In the genomic region with DNA sequence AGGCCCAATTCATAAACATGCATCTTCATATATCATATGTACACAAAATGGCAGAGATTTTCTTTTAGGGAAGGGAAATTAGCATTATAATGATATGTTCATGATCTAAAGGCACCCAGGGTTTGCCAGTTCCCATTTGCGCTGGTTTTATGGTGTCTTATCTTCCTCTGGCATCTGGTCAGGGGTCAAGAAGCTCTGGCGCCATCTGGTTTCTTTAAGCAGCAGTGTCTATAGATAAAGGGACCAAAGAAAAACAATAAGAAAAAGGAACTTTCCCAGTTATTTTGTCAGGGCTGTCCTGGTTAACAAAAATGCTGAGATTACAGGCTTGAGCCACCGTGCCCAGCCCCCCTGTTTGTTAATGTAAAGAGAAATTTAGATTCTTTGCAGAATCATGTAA, we compare ENCODE assay signal across 9 cellular contexts. TPM values are rescaled to one million over a fixed set of nuclear protein-coding genes. Genes with fewer than 3 reads are reported as not detected.
DNase-seq lines count a peak whose midpoint lies in the region; ATAC-seq, FAIRE-seq and TF ChIP-seq lines count a peak whose summit lies in the region.
"Had no signal": no experiment of that assay in that cellular context is flagged by ENCODE, and none has a peak within 500 bp of the region (broad histone marks: within the 10 kb centered on the region; RNA-seq: fewer than 3 reads in every experiment).

No MANE protein-coding gene starts in this region.

- H3K4me2 ChIP-seq in endothelial cell of umbilical vein (ENCODE audit: insufficient read depth, low read length) = peak overlapping the region; percentile 49

- no peaks in the 10 kb centered on the region for H3K27me3 Mint-ChIP-seq in activated naive CD8-positive, alpha-beta T cell treated with anti-CD3 and anti-CD28 coated beads, Interleukin-2, amount 10 ng/mL, durations not matched to agents 7 days and 5 days
- no peaks in the 10 kb centered on the region for H3K27me3 Mint-ChIP-seq in activated naive CD8-positive, alpha-beta T cell treated with anti-CD3 and anti-CD28 coated beads, Interleukin-2, amount 50 U/mL, for 24 hours
- H3K27me3 Mint-ChIP-seq in activated T-cell treated with anti-CD3 and anti-CD28 coated beads, Interleukin-2, amount 50 U/mL, for 24 hours = no peaks in the 10 kb centered on the region
- H3K27me3 Mint-ChIP-seq: stimulated activated naive B cell treated with anti-CD40 and anti-IgM and Interleukin-4, amounts not matched to agents 10 μg/mL and 1 μg/mL and 100 μg/mL, for 72 hours had no signal

- in situ Hi-C loops in transverse colon (cut with MboI; ENCODE audit: low pct_ligation_motif_present in 1 of 4, low pct_unique_long_range_greater_than_20kb in 1 of 4, low sequenced_read_pairs in 3 of 4) = no loop called here

- CTCF ChIA-PET in endothelial cell of umbilical vein (lab: Charles Lee) = no interaction called here

- H3K4me1 Mint-ChIP-seq in activated naive CD8-positive, alpha-beta T cell treated with anti-CD3 and anti-CD28 coated beads, Interleukin-2, amount 10 ng/mL, durations not matched to agents 7 days and 5 days = peaks cover 16% of the 10 kb centered on the region
- peaks cover 22% of the 10 kb centered on the region for H3K4me1 Mint-ChIP-seq in activated naive CD8-positive, alpha-beta T cell treated with anti-CD3 and anti-CD28 coated beads, Interleukin-2, amount 50 U/mL, for 24 hours
- peaks cover 16% of the 10 kb centered on the region for H3K4me1 Mint-ChIP-seq in activated T-cell treated with anti-CD3 and anti-CD28 coated beads, Interleukin-2, amount 50 U/mL, for 24 hours (ENCODE audit: low read depth)

- H3K27ac Mint-ChIP-seq in activated naive CD8-positive, alpha-beta T cell treated with anti-CD3 and anti-CD28 coated beads, Interleukin-2, amount 10 ng/mL, durations not matched to agents 7 days and 5 days = peak overlapping the region; percentile 56
- no peak overlapping the region for H3K27ac Mint-ChIP-seq in activated naive CD8-positive, alpha-beta T cell treated with anti-CD3 and anti-CD28 coated beads, Interleukin-2, amount 50 U/mL, for 24 hours
- no peak overlapping the region for H3K27ac Mint-ChIP-seq in activated T-cell treated with anti-CD3 and anti-CD28 coated beads, Interleukin-2, amount 50 U/mL, for 24 hours
- H3K27ac Mint-ChIP-seq: stimulated activated naive B cell treated with anti-CD40 and anti-IgM and Interleukin-4, amounts not matched to agents 10 μg/mL and 1 μg/mL and 100 μg/mL, for 72 hours had no signal

- H2AFZ ChIP-seq in endothelial cell of umbilical vein (ENCODE audit: low read depth, low read length) = peak overlapping the region; percentile 51

- H4K20me1 ChIP-seq in endothelial cell of umbilical vein (replicated peaks; ENCODE audit: control insufficient read depth, extremely low read depth, insufficient read depth, low read length) = no peaks in the 10 kb centered on the region

- 8 to 10% methylated on average over 3 of the region's 3 CpGs for WGBS in transverse colon (ENCODE audit: low coverage in 1 of 2), 2 donors

- POLR2A ChIA-PET in activated naive CD8-positive, alpha-beta T cell treated with anti-CD3 and anti-CD28 coated beads, Interleukin-2, amount 10 ng/mL, durations not matched to agents 7 days and 5 days (lab: Charles Lee) = no interaction called here
- POLR2A ChIA-PET in endothelial cell of umbilical vein (lab: Charles Lee) = no interaction called here

- no peak for DNase-seq in activated naive CD8-positive, alpha-beta T cell treated with anti-CD3 and anti-CD28 coated beads, Interleukin-2, amount 10 ng/mL, durations not matched to agents 7 days and 5 days
- DNase-seq in activated naive CD8-positive, alpha-beta T cell treated with anti-CD3 and anti-CD28 coated beads, Interleukin-2, amount 50 U/mL, for 24 hours = no peak
- DNase-seq in NOMO-1 treated with DMSO at 0.1 percent for 48 hours (lab: John Stamatoyannopoulos, UW; ENCODE audit: unreplicated experiment) = peak; percentile 82
- DNase-seq in endothelial cell of umbilical vein (ENCODE audit: low read depth, low spot score) = peak; percentile 95
- peak; percentile 59 for DNase-seq in transverse colon
- no peak for DNase-seq in COLO668 (lab: John Stamatoyannopoulos, UW; ENCODE audit: unreplicated experiment)
- no peak for DNase-seq in activated T-cell treated with anti-CD3 and anti-CD28 coated beads, Interleukin-2, amount 50 U/mL, for 24 hours
- DNase-seq: stimulated activated naive B cell treated with anti-CD40 and anti-IgM and Interleukin-4, amounts not matched to agents 10 μg/mL and 1 μg/mL and 100 μg/mL, for 72 hours had no signal

- H3K4me3 ChIP-seq in endothelial cell of umbilical vein (replicated peaks in 1 of 3; ENCODE audit: insufficient read depth in 1 of 3, low read depth in 1 of 3, low read length in 3 of 3) (no peak overlapping the region), transverse colon (no peak overlapping the region)

- H3K9me3 ChIP-seq in endothelial cell of umbilical vein (replicated peaks; ENCODE audit: control insufficient read depth, insufficient read depth, low read length) (no peaks in the 10 kb centered on the region), transverse colon (no peaks in the 10 kb centered on the region)

- H3K27me3 ChIP-seq in endothelial cell of umbilical vein (ENCODE audit: control insufficient read depth in 2 of 2, insufficient read depth in 2 of 2, low read length in 2 of 2) = no peaks in the 10 kb centered on the region
- no peaks in the 10 kb centered on the region for H3K27me3 ChIP-seq in transverse colon

- no peaks in the 10 kb centered on the region for H3K36me3 Mint-ChIP-seq in activated naive CD8-positive, alpha-beta T cell treated with anti-CD3 and anti-CD28 coated beads, Interleukin-2, amount 10 ng/mL, durations not matched to agents 7 days and 5 days
- H3K36me3 Mint-ChIP-seq in activated naive CD8-positive, alpha-beta T cell treated with anti-CD3 and anti-CD28 coated beads, Interleukin-2, amount 50 U/mL, for 24 hours (ENCODE audit: low read depth) = no peaks in the 10 kb centered on the region
- H3K36me3 Mint-ChIP-seq in activated T-cell treated with anti-CD3 and anti-CD28 coated beads, Interleukin-2, amount 50 U/mL, for 24 hours (ENCODE audit: low read depth) = peaks cover 18% of the 10 kb centered on the region

- H3K36me3 ChIP-seq in endothelial cell of umbilical vein (ENCODE audit: control insufficient read depth in 2 of 2, extremely low read depth in 1 of 2, insufficient read depth in 2 of 2, low read length in 2 of 2) = no peaks in the 10 kb centered on the region
- H3K36me3 ChIP-seq in transverse colon = no peaks in the 10 kb centered on the region

- no TSS peak for BruUV-seq in endothelial cell of umbilical vein (replicated peaks; lab: Mats Ljungman, UMichigan)

- peak overlapping the region; percentile 75 for H3K27ac ChIP-seq in endothelial cell of umbilical vein (ENCODE audit: insufficient read depth, low read depth, low read length)
- peak overlapping the region; percentile 33 to 64 (median 50) for H3K27ac ChIP-seq in transverse colon

- no peak for ATAC-seq in activated naive CD8-positive, alpha-beta T cell treated with anti-CD3 and anti-CD28 coated beads, Interleukin-2, amount 10 ng/mL, durations not matched to agents 7 days and 5 days (ENCODE audit: low read depth)
- ATAC-seq in activated naive CD8-positive, alpha-beta T cell treated with anti-CD3 and anti-CD28 coated beads, Interleukin-2, amount 50 U/mL, for 24 hours = no peak
- no peak for ATAC-seq in HG03432 (IDR thresholded peaks at IDR 0.05; ENCODE audit: unreplicated experiment)
- ATAC-seq: stimulated activated naive B cell treated with anti-CD40 and anti-IgM and Interleukin-4, amounts not matched to agents 10 μg/mL and 1 μg/mL and 100 μg/mL, for 72 hours had no signal

- no peak for TF ChIP-seq EP300 in transverse colon (IDR thresholded peaks at IDR 0.05; ENCODE audit: low read depth)

- no peaks in the 10 kb centered on the region for H3K9me1 ChIP-seq in endothelial cell of umbilical vein (replicated peaks; ENCODE audit: control insufficient read depth, extremely low read depth, insufficient read depth, low read length)

- no peaks in the 10 kb centered on the region for H3K9me3 Mint-ChIP-seq in activated naive CD8-positive, alpha-beta T cell treated with anti-CD3 and anti-CD28 coated beads, Interleukin-2, amount 10 ng/mL, durations not matched to agents 7 days and 5 days
- no peaks in the 10 kb centered on the region for H3K9me3 Mint-ChIP-seq in activated naive CD8-positive, alpha-beta T cell treated with anti-CD3 and anti-CD28 coated beads, Interleukin-2, amount 50 U/mL, for 24 hours
- H3K9me3 Mint-ChIP-seq in activated T-cell treated with anti-CD3 and anti-CD28 coated beads, Interleukin-2, amount 50 U/mL, for 24 hours = no peaks in the 10 kb centered on the region
- H3K9me3 Mint-ChIP-seq: stimulated activated naive B cell treated with anti-CD40 and anti-IgM and Interleukin-4, amounts not matched to agents 10 μg/mL and 1 μg/mL and 100 μg/mL, for 72 hours had no signal

- intact Hi-C loops in endothelial cell of umbilical vein (cut with micrococcal nuclease) (no loop called here), transverse colon (cut with DNase I; ENCODE audit: low total_unique reads) (no loop called here)

- H3K9ac ChIP-seq in endothelial cell of umbilical vein (replicated peaks; ENCODE audit: extremely low read depth, insufficient read depth, low read length) = peak overlapping the region; percentile 43

- TF ChIP-seq CTCF in endothelial cell of umbilical vein (IDR thresholded peaks at IDR 0.05; ENCODE audit: extremely low read depth in 1 of 2, insufficient read depth in 1 of 2, low read depth in 1 of 2, low read length in 2 of 2) = no peak
- TF ChIP-seq CTCF in transverse colon (IDR thresholded peaks at IDR 0.05) = peak; percentile 25 to 53 (median 35)

- H3K4me1 ChIP-seq in endothelial cell of umbilical vein (ENCODE audit: control insufficient read depth, extremely low read depth, insufficient read depth, low read length) = peaks cover 36% of the 10 kb centered on the region
- peaks cover 5 to 24% (median 16%) of the 10 kb centered on the region in 4 donors for H3K4me1 ChIP-seq in transverse colon

- H3K4me3 Mint-ChIP-seq in activated naive CD8-positive, alpha-beta T cell treated with anti-CD3 and anti-CD28 coated beads, Interleukin-2, amount 10 ng/mL, durations not matched to agents 7 days and 5 days = no peak overlapping the region
- no peak overlapping the region for H3K4me3 Mint-ChIP-seq in activated naive CD8-positive, alpha-beta T cell treated with anti-CD3 and anti-CD28 coated beads, Interleukin-2, amount 50 U/mL, for 24 hours
- no peak overlapping the region for H3K4me3 Mint-ChIP-seq in activated T-cell treated with anti-CD3 and anti-CD28 coated beads, Interleukin-2, amount 50 U/mL, for 24 hours
- H3K4me3 Mint-ChIP-seq: stimulated activated naive B cell treated with anti-CD40 and anti-IgM and Interleukin-4, amounts not matched to agents 10 μg/mL and 1 μg/mL and 100 μg/mL, for 72 hours had no signal

- TF ChIP-seq POLR2A in endothelial cell of umbilical vein (IDR thresholded peaks at IDR 0.05; ENCODE audit: low read depth, low read length) (peak; percentile 60), transverse colon (IDR thresholded peaks at IDR 0.05) (no peak)

- dilution Hi-C loops in endothelial cell of umbilical vein (cut with MboI; ENCODE audit: extremely low pct_ligation_motif_present, low sequenced_read_pairs) = no loop called here

- peak; percentile 97 for FAIRE-seq in endothelial cell of umbilical vein (lab: Jason Lieb, UNC)

- H3K79me2 ChIP-seq in endothelial cell of umbilical vein (ENCODE audit: control insufficient read depth, insufficient read depth, low read length) = peaks cover 16% of the 10 kb centered on the region

RNA-seq across cellular contexts. Expression of a gene that starts 3.3 kb away (rescaled TPM):
- total RNA-seq in activated naive CD8-positive, alpha-beta T cell treated with anti-CD3 and anti-CD28 coated beads, Interleukin-2, amount 10 ng/mL, durations not matched to agents 7 days and 5 days = 10 to 100 TPM; 32.5 to 34.3 TPM
- 28.5 and 38.0 TPM in 2 replicates for total RNA-seq in endothelial cell of umbilical vein
- 29.5 and 32.3 TPM in 2 replicates for polyA plus RNA-seq in endothelial cell of umbilical vein
- polyA plus RNA-seq in endothelial cell of umbilical vein (2011; cell fraction: cytosol; rRNA removed) = 23.4 and 28.7 TPM in 2 replicates
- 40.7 and 43.1 TPM in 2 replicates for polyA plus RNA-seq in endothelial cell of umbilical vein (2011; cell fraction: nucleus; rRNA removed)
- 22.0 and 23.2 TPM in 2 replicates for polyA plus RNA-seq in endothelial cell of umbilical vein (2012)
- polyA minus RNA-seq in endothelial cell of umbilical vein = 115 and 120 TPM in 2 replicates
- 28.8 TPM for polyA minus RNA-seq in endothelial cell of umbilical vein (2011; cell fraction: cytosol; rRNA and poly(A)+ RNA removed)
- polyA minus RNA-seq in endothelial cell of umbilical vein (2011; cell fraction: nucleus; rRNA and poly(A)+ RNA removed) = 77.7 and 92.9 TPM in 2 replicates
- 10 to 100 TPM; 11.6 to 22.4 (median 17.2) TPM for total RNA-seq in transverse colon

Comparison
In these comparisons a context has a peak if more than half of its experiments do, and no peak if none do; other contexts are left out.
1. DNase-seq: peak in NOMO-1 treated with DMSO at 0.1 percent for 48 hours (single experiment), endothelial cell of umbilical vein (single experiment) and transverse colon (single experiment); none in activated naive CD8-positive, alpha-beta T cell treated with anti-CD3 and anti-CD28 coated beads, Interleukin-2, amount 10 ng/mL, durations not matched to agents 7 days and 5 days (single experiment), activated naive CD8-positive, alpha-beta T cell treated with anti-CD3 and anti-CD28 coated beads, Interleukin-2, amount 50 U/mL, for 24 hours (single experiment), COLO668 (single experiment) and activated T-cell treated with anti-CD3 and anti-CD28 coated beads, Interleukin-2, amount 50 U/mL, for 24 hours (single experiment).
2. CTCF ChIP-seq: peak in transverse colon (5 of 5); none in endothelial cell of umbilical vein (0 of 2).